8 cellular contexts compared by ENCODE assay signal in the genomic region with DNA sequence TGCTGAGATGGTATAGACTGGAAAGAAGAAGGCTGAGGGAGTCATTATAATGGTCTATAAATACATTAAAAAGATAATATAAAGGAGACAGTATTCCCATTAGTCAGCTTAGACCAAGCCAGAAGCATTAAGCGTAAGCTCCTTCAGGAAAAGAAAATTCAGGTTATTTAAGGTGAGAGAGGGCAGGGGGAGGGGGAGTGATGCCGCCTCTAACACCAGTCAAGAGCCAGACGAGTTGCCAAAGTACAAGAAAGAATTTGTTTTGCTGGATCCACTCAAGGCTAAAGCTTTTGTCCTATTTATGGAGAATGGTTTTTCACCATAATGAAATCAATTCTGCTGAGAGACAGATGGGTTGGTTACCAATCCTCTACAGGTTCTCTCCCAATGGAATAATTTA.
"Had no signal": no experiment of that assay in that cellular context is flagged by ENCODE, and none has a peak within 500 bp of the region (broad histone marks: within the 10 kb centered on the region; RNA-seq: fewer than 3 reads in every experiment).

No MANE protein-coding gene starts in this region.

- H3K4me3 ChIP-seq: GM23248, HAP-1, K562 had no signal

- H3K4me1 ChIP-seq: HAP-1 had no signal

- H3K9me3 ChIP-seq: HAP-1 had no signal

- ATAC-seq: HCT116, K562 had no signal

- H3K36me3 ChIP-seq: HAP-1 had no signal

- DNase-seq: GM23248, GOT3, H7, HFFc6, IMR-90 had no signal

- H3K27ac ChIP-seq: GM23248 had no signal
